22 cellular contexts compared by ENCODE assay signal in the genomic region with DNA sequence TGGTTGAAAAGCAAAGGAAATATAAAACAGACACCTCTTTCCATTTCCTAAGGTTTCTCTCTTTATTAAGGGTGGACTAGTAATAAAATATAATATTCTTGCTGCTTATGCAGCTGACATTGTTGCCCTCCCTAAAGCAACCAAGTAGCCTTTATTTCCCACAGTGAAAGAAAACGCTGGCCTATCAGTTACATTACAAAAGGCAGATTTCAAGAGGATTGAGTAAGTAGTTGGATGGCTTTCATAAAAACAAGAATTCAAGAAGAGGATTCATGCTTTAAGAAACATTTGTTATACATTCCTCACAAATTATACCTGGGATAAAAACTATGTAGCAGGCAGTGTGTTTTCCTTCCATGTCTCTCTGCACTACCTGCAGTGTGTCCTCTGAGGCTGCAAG.
DNase-seq lines count a peak whose midpoint lies in the region; ATAC-seq, FAIRE-seq and TF ChIP-seq lines count a peak whose summit lies in the region.
"Had no signal": no experiment of that assay in that cellular context is flagged by ENCODE, and none has a peak within 500 bp of the region (broad histone marks: within the 10 kb centered on the region; RNA-seq: fewer than 3 reads in every experiment).

No MANE protein-coding gene starts in this region.

- H3K4me1 ChIP-seq in A549: peaks cover 6% of the 10 kb centered on the region; the same call in 2 of the 3 replicates
- H3K4me1 ChIP-seq in adipocyte (ENCODE audit: control insufficient read depth, insufficient read depth, low read length): peaks cover 24% of the 10 kb centered on the region
- H3K4me1 ChIP-seq: HAP-1 had no signal

- H3K9ac ChIP-seq in adipocyte (ENCODE audit: low read length): no peak overlapping the region

- no peak overlapping the region for H3K4me2 ChIP-seq in A549

- WGBS in A549 (ENCODE audit: missing lambda C conversion rate): 84% methylated on average over 1 of the region's 1 CpG

- no peak overlapping the region for H3K27ac ChIP-seq in A549
- H3K27ac ChIP-seq: 22Rv1 had no signal

- CTCF ChIA-PET in A549 (lab: Yijun Ruan, JAX): interaction anchor here (1.2 to 9.9 kb wide), 2 partner anchors 44 to 422 kb away, joined by 3 to 63 read pairs; no protein-coding TSS in a partner anchor

- peak; percentile 23 for FAIRE-seq in A549 (lab: Jason Lieb, UNC)
- FAIRE-seq: A204.1, GM12891, GM18507, H54 had no signal

- H3K9me3 ChIP-seq in A549 (no peaks in the 10 kb centered on the region), adipocyte (ENCODE audit: control insufficient read depth, low read length) (no peaks in the 10 kb centered on the region)
- H3K9me3 ChIP-seq: HAP-1 had no signal

- H3K27me3 ChIP-seq in adipocyte (replicated peaks; ENCODE audit: control insufficient read depth, insufficient read depth, low read length): no peaks in the 10 kb centered on the region

- no peaks in the 10 kb centered on the region for H3K36me3 Mint-ChIP-seq in natural killer cell treated with Interleukin-12 subunit alpha and Interleukin-12 subunit beta and Interleukin-15 and Interleukin-18, amount 100 ng/mL, for 72 hours
- H3K36me3 Mint-ChIP-seq: CD4-positive, alpha-beta memory T cell had no signal

- TF ChIP-seq CTCF in A549 (IDR thresholded peaks at IDR 0.05): no peak
- TF ChIP-seq CTCF in fibroblast of the aortic adventitia (IDR thresholded peaks at IDR 0.05; ENCODE audit: insufficient read depth, low read length): no peak

- TF ChIP-seq EP300 in A549 (IDR thresholded peaks at IDR 0.05): no peak

- peaks cover 5 to 13% of the 10 kb centered on the region in 2 donors for H3K27me3 Mint-ChIP-seq in natural killer cell treated with Interleukin-12 subunit alpha and Interleukin-12 subunit beta and Interleukin-15 and Interleukin-18, amount 100 ng/mL, for 72 hours

- H3K9me3 Mint-ChIP-seq in natural killer cell treated with Interleukin-12 subunit alpha and Interleukin-12 subunit beta and Interleukin-15 and Interleukin-18, amount 100 ng/mL, for 72 hours: no peaks in the 10 kb centered on the region
- H3K9me3 Mint-ChIP-seq: CD4-positive, alpha-beta memory T cell; HFFc6 had no signal

- no peaks in the 10 kb centered on the region for H3K4me1 Mint-ChIP-seq in natural killer cell treated with Interleukin-12 subunit alpha and Interleukin-12 subunit beta and Interleukin-15 and Interleukin-18, amount 100 ng/mL, for 72 hours (ENCODE audit: low read depth in 2 of 2)
- H3K4me1 Mint-ChIP-seq: CD4-positive, alpha-beta memory T cell had no signal

- peaks cover 40% of the 10 kb centered on the region for H3K36me3 ChIP-seq in adipocyte (ENCODE audit: control insufficient read depth, insufficient read depth, low read length, severe bottlenecking)
- H3K36me3 ChIP-seq: HAP-1 had no signal

- no peak for ATAC-seq in A549
- no peak for ATAC-seq in GM19023 (IDR thresholded peaks at IDR 0.05; ENCODE audit: unreplicated experiment)
- no peak for ATAC-seq in natural killer cell treated with Interleukin-12 subunit alpha and Interleukin-12 subunit beta and Interleukin-15 and Interleukin-18, amount 100 ng/mL, for 72 hours

- DNase-seq in A549 (ENCODE audit: low read depth in 1 of 2, low spot score in 1 of 2) (no peak), adipocyte (ENCODE audit: low read depth) (peak; percentile 62), fibroblast of the aortic adventitia (ENCODE audit: low read depth) (peak; percentile 51), NCI-H2196 (lab: John Stamatoyannopoulos, UW; ENCODE audit: unreplicated experiment) (no peak)
- no peak for DNase-seq in natural killer cell treated with Interleukin-12 subunit alpha and Interleukin-12 subunit beta and Interleukin-15 and Interleukin-18, amount 100 ng/mL, for 72 hours (ENCODE audit: low spot score)
- DNase-seq: ACHN; C1 segment of cervical spinal cord; Calu3; CD4-positive, alpha-beta memory T cell; COR-L47; DMS53; DMS79 treated with DMSO at 0.1 percent for 48 hours; GF-D8; GOT3; HFFc6 had no signal

- no peak for TF ChIP-seq POLR2A in A549 (IDR thresholded peaks at IDR 0.05; ENCODE audit: low read length)

- H3K4me3 Mint-ChIP-seq in natural killer cell treated with Interleukin-12 subunit alpha and Interleukin-12 subunit beta and Interleukin-15 and Interleukin-18, amount 100 ng/mL, for 72 hours: no peak overlapping the region
- H3K4me3 Mint-ChIP-seq: CD4-positive, alpha-beta memory T cell; HFFc6 had no signal

- TF ChIP-seq RAD21 in A549 (conservative IDR thresholded peaks at IDR 0.05 in 1 of 2, IDR thresholded peaks at IDR 0.05 in 1 of 2): no peak

- no peak overlapping the region for H3K4me3 ChIP-seq in A549
- H3K4me3 ChIP-seq in adipocyte (ENCODE audit: low read length): no peak overlapping the region
- no peak overlapping the region for H3K4me3 ChIP-seq in fibroblast of the aortic adventitia (ENCODE audit: low read depth, low read length)
- H3K4me3 ChIP-seq: HAP-1 had no signal

- no peak overlapping the region for H3K27ac Mint-ChIP-seq in natural killer cell treated with Interleukin-12 subunit alpha and Interleukin-12 subunit beta and Interleukin-15 and Interleukin-18, amount 100 ng/mL, for 72 hours
- H3K27ac Mint-ChIP-seq: CD4-positive, alpha-beta memory T cell; HFFc6 had no signal

- POLR2A ChIA-PET in A549 (lab: Yijun Ruan, JAX): no interaction called here

TF ChIP-seq in A549, 52 proteins besides CTCF, POLR2A, EP300 and RAD21:
- TF ChIP-seq MAX (IDR thresholded peaks at IDR 0.05) (no peak), RCOR1 (IDR thresholded peaks at IDR 0.05; ENCODE audit: low read depth, low read length) (no peak), USF2 (IDR thresholded peaks at IDR 0.05) (no peak), MYC (IDR thresholded peaks at IDR 0.05; ENCODE audit: borderline replicate concordance, low read length) (no peak), JUN (IDR thresholded peaks at IDR 0.05) (no peak), BHLHE40 (IDR thresholded peaks at IDR 0.05; ENCODE audit: low read depth, low read length) (no peak), HMGXB4 (CRISPR knock-in tag; IDR thresholded peaks at IDR 0.05; ENCODE audit: borderline replicate concordance) (no peak), NFE2L2 (conservative IDR thresholded peaks at IDR 0.05; ENCODE audit: low read length) (no peak), POLR2AphosphoS2 (conservative IDR thresholded peaks at IDR 0.05; ENCODE audit: low read length) (no peak), HEYL (CRISPR knock-in tag; IDR thresholded peaks at IDR 0.05) (no peak), CHD2 (IDR thresholded peaks at IDR 0.05; ENCODE audit: low read length, partially characterized antibody) (no peak), PBX3 (IDR thresholded peaks at IDR 0.05) (no peak), RFX5 (IDR thresholded peaks at IDR 0.05) (no peak), ZC3H11A (IDR thresholded peaks at IDR 0.05) (no peak), MAFK (IDR thresholded peaks at IDR 0.05; ENCODE audit: partially characterized antibody) (no peak), RARB (CRISPR knock-in tag; IDR thresholded peaks at IDR 0.05) (no peak), PHF8 (IDR thresholded peaks at IDR 0.05; ENCODE audit: borderline replicate concordance, low read depth) (no peak), MAZ (IDR thresholded peaks at IDR 0.05; ENCODE audit: borderline replicate concordance, low read depth, low read length) (no peak), TP53 (CRISPR knock-in tag; IDR thresholded peaks at IDR 0.05) (no peak), EHMT2 (IDR thresholded peaks at IDR 0.05; ENCODE audit: low read depth) (no peak)

Comparison
In these comparisons a context has a peak if more than half of its experiments do, and no peak if none do; other contexts are left out.
1. DNase-seq: peak in adipocyte (single experiment) and fibroblast of the aortic adventitia (single experiment); none in A549 (0 of 2), NCI-H2196 (single experiment) and natural killer cell treated with Interleukin-12 subunit alpha and Interleukin-12 subunit beta and Interleukin-15 and Interleukin-18, amount 100 ng/mL, for 72 hours (single experiment).